ENCODE assay signal across 11 cellular contexts in genomic region chr19:16566161-16566560, GRCh38. TPM values are rescaled to one million over a fixed set of nuclear protein-coding genes. Genes with fewer than 3 reads are reported as not detected.
DNase-seq lines count a peak whose midpoint lies in the region; ATAC-seq and TF ChIP-seq lines count a peak whose summit lies in the region.
"Had no signal": no experiment of that assay in that cellular context is flagged by ENCODE, and none has a peak within 500 bp of the region (broad histone marks: within the 10 kb centered on the region; RNA-seq: fewer than 3 reads in every experiment).

No MANE protein-coding gene starts in this region.

- TF ChIP-seq POLR2A in body of pancreas (IDR thresholded peaks at IDR 0.05) (peak in 1 of 3 donors; percentile 12), spleen (IDR thresholded peaks at IDR 0.05) (no peak)

- H3K27me3 Mint-ChIP-seq in CD8-positive, alpha-beta T cell (ENCODE audit: low read depth) = no peaks in the 10 kb centered on the region
- H3K27me3 Mint-ChIP-seq in activated CD4-positive, alpha-beta T cell treated with anti-CD3 and anti-CD28 coated beads, Interleukin-2, amount 10 ng/mL, durations not matched to agents 7 days and 5 days = no peaks in the 10 kb centered on the region

- no peak overlapping the region for H3K4me3 ChIP-seq in CD8-positive, alpha-beta T cell (ENCODE audit: low read depth, low read length)
- no peak overlapping the region for H3K4me3 ChIP-seq in body of pancreas
- peak overlapping the region in 1 of 8 donors; percentile 7 for H3K4me3 ChIP-seq in spleen

- H3K27me3 ChIP-seq in CD8-positive, alpha-beta T cell (ENCODE audit: insufficient read depth, low read length) = no peaks in the 10 kb centered on the region
- H3K27me3 ChIP-seq in body of pancreas (no peaks in the 10 kb centered on the region), spleen (replicated peaks in 1 of 7) (no peaks in the 10 kb centered on the region)

- WGBS in body of pancreas, 2 donors = 41 to 54% methylated on average over 10 of the region's 10 CpGs
- 13 to 51% (median 25%) methylated on average over 10 of the region's 10 CpGs for WGBS in spleen, 5 donors

- peak overlapping the region; percentile 49 for H3K27ac ChIP-seq in CD8-positive, alpha-beta T cell (ENCODE audit: low read depth, low read length)
- peak overlapping the region in 3 of 4 donors; percentile 56 to 74 (median 58) for H3K27ac ChIP-seq in body of pancreas
- peak overlapping the region; percentile 38 to 86 (median 70) for H3K27ac ChIP-seq in spleen
- H3K27ac ChIP-seq: HL-60 had no signal

- H3K36me3 ChIP-seq in CD8-positive, alpha-beta T cell (ENCODE audit: insufficient read depth, low read length) = peaks cover 17% of the 10 kb centered on the region
- H3K36me3 ChIP-seq in body of pancreas (replicated peaks in 1 of 2; ENCODE audit: insufficient read depth in 1 of 2, low read depth in 2 of 2) (peaks cover 0 to 10% of the 10 kb centered on the region in 2 donors), spleen (peaks cover 0 to 95% (median 65%) of the 10 kb centered on the region in 6 donors)

- TF ChIP-seq CTCF in CD8-positive, alpha-beta T cell (IDR thresholded peaks at IDR 0.05) = no peak
- TF ChIP-seq CTCF in body of pancreas (IDR thresholded peaks at IDR 0.05) (no peak), spleen (IDR thresholded peaks at IDR 0.05 in 8 of 11, conservative IDR thresholded peaks at IDR 0.05 in 3 of 11) (no peak)

- H3K4me3 Mint-ChIP-seq in CD8-positive, alpha-beta T cell = peak overlapping the region; percentile 73
- H3K4me3 Mint-ChIP-seq in activated CD4-positive, alpha-beta T cell treated with anti-CD3 and anti-CD28 coated beads, Interleukin-2, amount 10 ng/mL, durations not matched to agents 7 days and 5 days = peak overlapping the region; percentile 53

- POLR2A ChIA-PET in CD8-positive, alpha-beta T cell (lab: Charles Lee) = interaction anchor here (0.7 to 2.4 kb wide), 10 partner anchors 10 to 94 kb away, joined by 3 to 10 read pairs (median 5); partner anchors contain the start of genes C19orf44, CALR3, CHERP and MED26
- POLR2A ChIA-PET in activated CD4-positive, alpha-beta T cell treated with anti-CD3 and anti-CD28 coated beads, Interleukin-2, amount 10 ng/mL, durations not matched to agents 7 days and 5 days (lab: Charles Lee) = interaction anchor here (0.6 kb wide), 1 partner anchor 18 kb away, joined by 5 read pairs; no protein-coding TSS in a partner anchor

- H3K4me1 ChIP-seq in CD8-positive, alpha-beta T cell (ENCODE audit: insufficient read depth, low read length) = peaks cover 21% of the 10 kb centered on the region
- H3K4me1 ChIP-seq in body of pancreas = peaks cover 72% of the 10 kb centered on the region
- peaks cover 7 to 44% (median 24%) of the 10 kb centered on the region in 6 donors for H3K4me1 ChIP-seq in spleen

- peak overlapping the region; percentile 99 for H3K27ac Mint-ChIP-seq in CD8-positive, alpha-beta T cell
- H3K27ac Mint-ChIP-seq in activated CD4-positive, alpha-beta T cell treated with anti-CD3 and anti-CD28 coated beads, Interleukin-2, amount 10 ng/mL, durations not matched to agents 7 days and 5 days = peak overlapping the region; percentile 96

- intact Hi-C loops in CD8-positive, alpha-beta T cell (cut with DNase I, micrococcal nuclease) = loop anchor here (1.0 to 2.0 kb wide), 5 partner anchors 18 to 94 kb away; partner anchors contain the start of genes CHERP (in 2 of the 2), MED26 (in 2 of the 2) and SMIM7 (in 1 of the 2)
- intact Hi-C loops in body of pancreas (cut with DNase I) = no loop called here
- intact Hi-C loops in spleen (cut with DNase I; ENCODE audit: low total_unique reads) = no loop called here

- peak; percentile 72 to 93 (median 79) for DNase-seq in CD8-positive, alpha-beta T cell
- DNase-seq in activated CD4-positive, alpha-beta T cell treated with anti-CD3 and anti-CD28 coated beads, Interleukin-2, amount 10 ng/mL, durations not matched to agents 7 days and 5 days = peak; percentile 93
- DNase-seq in body of pancreas (peak in 2 of 4 donors; percentile 39 to 53), spleen (peak; percentile 90), HCEC 1CT (no peak), superior temporal gyrus (ENCODE audit: extremely low spot score) (no peak), HT-29 (ENCODE audit: low spot score) (no peak)
- DNase-seq: hypothalamus, NCI-H526 had no signal

- peaks cover 31% of the 10 kb centered on the region for H3K4me1 Mint-ChIP-seq in CD8-positive, alpha-beta T cell (ENCODE audit: low read depth)
- H3K4me1 Mint-ChIP-seq in activated CD4-positive, alpha-beta T cell treated with anti-CD3 and anti-CD28 coated beads, Interleukin-2, amount 10 ng/mL, durations not matched to agents 7 days and 5 days = peaks cover 59% of the 10 kb centered on the region

- peaks cover 64% of the 10 kb centered on the region for H3K36me3 Mint-ChIP-seq in CD8-positive, alpha-beta T cell
- peaks cover 66% of the 10 kb centered on the region for H3K36me3 Mint-ChIP-seq in activated CD4-positive, alpha-beta T cell treated with anti-CD3 and anti-CD28 coated beads, Interleukin-2, amount 10 ng/mL, durations not matched to agents 7 days and 5 days (ENCODE audit: low read depth)

- H3K9me3 ChIP-seq in CD8-positive, alpha-beta T cell (ENCODE audit: low read length) = no peaks in the 10 kb centered on the region
- H3K9me3 ChIP-seq in body of pancreas (no peaks in the 10 kb centered on the region), spleen (no peaks in the 10 kb centered on the region)

- CTCF ChIA-PET in CD8-positive, alpha-beta T cell (lab: Charles Lee) = interaction anchor here (0.7 to 1.3 kb wide), 2 partner anchors 11 to 48 kb away, joined by 3 read pairs; no protein-coding TSS in a partner anchor
- CTCF ChIA-PET in activated CD4-positive, alpha-beta T cell treated with anti-CD3 and anti-CD28 coated beads, Interleukin-2, amount 10 ng/mL, durations not matched to agents 7 days and 5 days (lab: Charles Lee) = interaction anchor here (0.9 to 2.3 kb wide), 3 partner anchors 10 to 25 kb away, joined by 3 to 5 read pairs (median 5); no protein-coding TSS in a partner anchor

- peak; percentile 97 for ATAC-seq in CD8-positive, alpha-beta T cell
- ATAC-seq in body of pancreas = no peak
- no peak for ATAC-seq in GM21423 (IDR thresholded peaks at IDR 0.05; ENCODE audit: unreplicated experiment)

- no peaks in the 10 kb centered on the region for H3K9me3 Mint-ChIP-seq in CD8-positive, alpha-beta T cell
- H3K9me3 Mint-ChIP-seq in activated CD4-positive, alpha-beta T cell treated with anti-CD3 and anti-CD28 coated beads, Interleukin-2, amount 10 ng/mL, durations not matched to agents 7 days and 5 days = no peaks in the 10 kb centered on the region

RNA-seq across cellular contexts. Expression of gene SLC35E1, which starts 6.1 kb away (rescaled TPM):
- 10 to 100 TPM; 92.3 to 95.4 TPM for total RNA-seq in CD8-positive, alpha-beta T cell
- 10 to 100 TPM; 40.6 to 43.1 TPM for total RNA-seq in activated CD4-positive, alpha-beta T cell treated with anti-CD3 and anti-CD28 coated beads, Interleukin-2, amount 10 ng/mL, durations not matched to agents 7 days and 5 days
- total RNA-seq in body of pancreas = 10 to 100 TPM; 27.0 to 66.3 TPM
- total RNA-seq in spleen = 10 to 100 TPM; 26.8 to 36.6 (median 33.0) TPM
- 10 to 100 TPM; 13.2 to 21.8 (median 16.4) TPM for polyA plus RNA-seq in spleen
- total RNA-seq in HT-29 (2014; rRNA removed; shearing (Covaris generic)) = 16.8 and 23.4 TPM in 2 replicates

RNA-seq across cellular contexts. Expression of gene CHERP, which starts 23.9 kb away (rescaled TPM):
- total RNA-seq in CD8-positive, alpha-beta T cell = 10 to 100 TPM; 68.7 to 68.9 TPM
- total RNA-seq in activated CD4-positive, alpha-beta T cell treated with anti-CD3 and anti-CD28 coated beads, Interleukin-2, amount 10 ng/mL, durations not matched to agents 7 days and 5 days = 10 to 100 TPM; 57.9 to 62.2 TPM
- total RNA-seq in body of pancreas (10 to 100 TPM in 1 of 2 donors, 1 to 10 TPM in 1; 8.6 to 34.9 TPM), spleen (10 to 100 TPM; 19.7 to 55.6 (median 43.8) TPM)
- 10 to 100 TPM; 14.3 to 32.5 (median 16.7) TPM for polyA plus RNA-seq in spleen
- 8.8 and 10.7 TPM in 2 replicates for total RNA-seq in HT-29 (2014; rRNA removed; shearing (Covaris generic))

Comparison
In these comparisons a context has a peak if more than half of its experiments do, and no peak if none do; other contexts are left out.
1. DNase-seq: peak in CD8-positive, alpha-beta T cell (7 of 7), activated CD4-positive, alpha-beta T cell treated with anti-CD3 and anti-CD28 coated beads, Interleukin-2, amount 10 ng/mL, durations not matched to agents 7 days and 5 days (single experiment) and spleen (single experiment); none in HCEC 1CT (single experiment), superior temporal gyrus (single experiment) and HT-29 (single experiment).
2. intact Hi-C loops: an anchor here in CD8-positive, alpha-beta T cell (1.0 to 2.0 kb wide); none called in body of pancreas and spleen.
3. Peak in every context shown above with its lines, with median percentiles within 50 percentile points of each other: H3K27ac ChIP-seq.